In genomic region chr19:47296036-47296435, GRCh38 we compare ENCODE assay signal across 8 cellular contexts. TPM values are rescaled to one million over a fixed set of nuclear protein-coding genes. Genes with fewer than 3 reads are reported as not detected.
DNase-seq lines count a peak whose midpoint lies in the region; ATAC-seq, FAIRE-seq and TF ChIP-seq lines count a peak whose summit lies in the region.

No MANE protein-coding gene starts in this region.

- no peaks in the 10 kb centered on the region for H3K9me3 Mint-ChIP-seq in activated naive CD4-positive, alpha-beta T cell treated with anti-CD3 and anti-CD28 coated beads for 36 hours

- no peaks in the 10 kb centered on the region for H3K36me3 ChIP-seq in SK-N-SH (replicated peaks in 1 of 2; ENCODE audit: control insufficient read depth in 1 of 2, insufficient read depth in 2 of 2, low read length in 1 of 2)

- no peak overlapping the region for H3K4me2 ChIP-seq in SK-N-SH

- 23% methylated on average over 12 of the region's 12 CpGs for WGBS in SK-N-SH (ENCODE audit: low lambda C conversion rate)

- no peaks in the 10 kb centered on the region for H3K4me1 ChIP-seq in SK-N-SH (ENCODE audit: control insufficient read depth in 1 of 2, insufficient read depth in 2 of 2, low read depth in 1 of 2, low read length in 1 of 2)

- H3K4me3 ChIP-seq in GM12864 (ENCODE audit: low read depth, low read length) = no peak overlapping the region
- H3K4me3 ChIP-seq in SK-N-SH (ENCODE audit: low read depth in 2 of 2, low read length in 1 of 2) = peak overlapping the region in 1 of 2 experiments; percentile 23; a peak in 1 of 4 replicates

- no peaks in the 10 kb centered on the region for H3K9me2 ChIP-seq in SK-N-SH

- no peak overlapping the region for H3K9ac ChIP-seq in SK-N-SH

- H3K27ac ChIP-seq in SK-N-SH (ENCODE audit: low read depth in 2 of 2, low read length in 1 of 2) = no peak overlapping the region

- no peaks in the 10 kb centered on the region for H3K9me3 ChIP-seq in SK-N-SH

- no peak overlapping the region for H3K4me3 Mint-ChIP-seq in activated naive CD4-positive, alpha-beta T cell treated with anti-CD3 and anti-CD28 coated beads for 36 hours

- peak; percentile 91 for TF ChIP-seq RAD21 in SK-N-SH (IDR thresholded peaks at IDR 0.05; ENCODE audit: low read length)

- H3K27me3 ChIP-seq in SK-N-SH (ENCODE audit: insufficient read depth) = no peaks in the 10 kb centered on the region

- no peak for FAIRE-seq in urothelium cell line (lab: Jason Lieb, UNC)

- TF ChIP-seq CTCF in GM12864 (IDR thresholded peaks at IDR 0.05; ENCODE audit: low read depth, low read length, missing control alignments) = peak; percentile 70
- peak; percentile 78 for TF ChIP-seq CTCF in SK-N-SH (IDR thresholded peaks at IDR 0.05)

- no peaks in the 10 kb centered on the region for H3K79me2 ChIP-seq in SK-N-SH (ENCODE audit: insufficient read depth)

- DNase-seq in GM12864 (ENCODE audit: low read depth) (peak; percentile 66), NCI-H1092 treated with DMSO at 0.1 percent for 48 hours (lab: John Stamatoyannopoulos, UW) (peak; percentile 62), SK-N-SH (peak; percentile 78), glomerular visceral epithelial cell (ENCODE audit: extremely low spot score) (peak; percentile 80), pons (ENCODE audit: low spot score) (peak; percentile 82), urothelium cell line (ENCODE audit: low spot score) (peak; percentile 65)
- peak; percentile 91 for DNase-seq in activated naive CD4-positive, alpha-beta T cell treated with anti-CD3 and anti-CD28 coated beads for 36 hours

- H3F3A ChIP-seq in SK-N-SH (replicated peaks; ENCODE audit: insufficient read depth) = peaks cover 3% of the 10 kb centered on the region

- TF ChIP-seq EP300 in SK-N-SH (IDR thresholded peaks at IDR 0.05; ENCODE audit: borderline replicate concordance in 1 of 2, low read depth in 1 of 2, low read length in 1 of 2) = no peak

- CTCF ChIA-PET in SK-N-SH (lab: Yijun Ruan, JAX) = interaction anchor here (0.6 to 10.5 kb wide), 27 partner anchors 10 to 449 kb away, joined by 3 to 108 read pairs (median 4); partner anchors contain the start of genes C5AR1, DHX34, INAFM1 and NOP53
- CTCF ChIA-PET in activated naive CD4-positive, alpha-beta T cell treated with anti-CD3 and anti-CD28 coated beads for 36 hours (lab: Charles Lee) = interaction anchor here (0.7 to 3.5 kb wide), 6 partner anchors 10 to 95 kb away, joined by 3 to 25 read pairs (median 4); partner anchors contain the start of gene DHX34

- no peak for ATAC-seq in HG03139 (IDR thresholded peaks at IDR 0.05; ENCODE audit: unreplicated experiment)

- no peaks in the 10 kb centered on the region for H3K36me3 Mint-ChIP-seq in activated naive CD4-positive, alpha-beta T cell treated with anti-CD3 and anti-CD28 coated beads for 36 hours (ENCODE audit: low read depth)

- intact Hi-C loops in activated naive CD4-positive, alpha-beta T cell treated with anti-CD3 and anti-CD28 coated beads for 36 hours (cut with micrococcal nuclease) = loop anchor here (1.0 to 2.0 kb wide), 4 partner anchors 95 to 411 kb away; no protein-coding TSS in a partner anchor

- H3K27ac Mint-ChIP-seq in activated naive CD4-positive, alpha-beta T cell treated with anti-CD3 and anti-CD28 coated beads for 36 hours = no peak overlapping the region

- no peaks in the 10 kb centered on the region for H3K4me1 Mint-ChIP-seq in activated naive CD4-positive, alpha-beta T cell treated with anti-CD3 and anti-CD28 coated beads for 36 hours (ENCODE audit: low read depth)

- H3K27me3 Mint-ChIP-seq in activated naive CD4-positive, alpha-beta T cell treated with anti-CD3 and anti-CD28 coated beads for 36 hours (ENCODE audit: low read depth) = no peaks in the 10 kb centered on the region

- H2AFZ ChIP-seq in SK-N-SH (ENCODE audit: low read depth) = no peak overlapping the region

- H4K20me1 ChIP-seq in SK-N-SH (ENCODE audit: insufficient read depth) = no peaks in the 10 kb centered on the region

- POLR2A ChIA-PET in SK-N-SH (lab: Yijun Ruan, JAX) = no interaction called here

TF ChIP-seq in SK-N-SH, 30 proteins besides CTCF, POLR2A, EP300 and RAD21:
- peak; percentile 75 for TF ChIP-seq SMC3 (IDR thresholded peaks at IDR 0.05; ENCODE audit: low read depth, low read length)
- no peak for TF ChIP-seq MEF2A (IDR thresholded peaks at IDR 0.05; ENCODE audit: borderline replicate concordance, low read depth)
- no peak for TF ChIP-seq USF1 (IDR thresholded peaks at IDR 0.05; ENCODE audit: borderline replicate concordance, low read depth)

RNA-seq across cellular contexts. Expression of gene C5AR1, which starts 13.6 kb away (rescaled TPM):
- polyA plus RNA-seq in SK-N-SH (2012; rRNA removed) = 1.2 and 1.3 TPM in 2 replicates
- 0.51 and 0.54 TPM in 2 replicates for polyA plus RNA-seq in SK-N-SH (2012; cell fraction: cytosol; rRNA removed)
- polyA plus RNA-seq in SK-N-SH (2012; cell fraction: nucleus; rRNA removed) = 10.5 and 11.2 TPM in 2 replicates
- under 1 TPM in 1 of 2 experiments, not detected in 1; 0.19 TPM for total RNA-seq in activated naive CD4-positive, alpha-beta T cell treated with anti-CD3 and anti-CD28 coated beads for 36 hours

RNA-seq across cellular contexts. Expression of gene INAFM1, which starts 21.4 kb away (rescaled TPM):
- polyA plus RNA-seq in SK-N-SH (2012; rRNA removed) = 3.8 and 5.5 TPM in 2 replicates
- polyA plus RNA-seq in SK-N-SH (2012; cell fraction: cytosol; rRNA removed) = 2.3 and 3.0 TPM in 2 replicates
- polyA plus RNA-seq in SK-N-SH (2012; cell fraction: nucleus; rRNA removed) = 10.2 and 19.9 TPM in 2 replicates
- total RNA-seq in activated naive CD4-positive, alpha-beta T cell treated with anti-CD3 and anti-CD28 coated beads for 36 hours = 10 to 100 TPM; 18.7 to 19.9 TPM

RNA-seq across cellular contexts. Expression of gene C5AR2, which starts 35.9 kb away (rescaled TPM):
- polyA plus RNA-seq in SK-N-SH (2012; rRNA removed) = 0.02 TPM in 1 of 2 replicates, not detected in the other
- polyA plus RNA-seq in SK-N-SH (2012; cell fraction: cytosol; rRNA removed) = 0.01 TPM in 1 of 2 replicates, not detected in the other
- polyA plus RNA-seq in SK-N-SH (2012; cell fraction: nucleus; rRNA removed) = 0.05 TPM in 1 of 2 replicates, not detected in the other
- not detected for total RNA-seq in activated naive CD4-positive, alpha-beta T cell treated with anti-CD3 and anti-CD28 coated beads for 36 hours

RNA-seq across cellular contexts. Expression of gene CCDC9, which starts 39.7 kb away (rescaled TPM):
- 9.8 and 12.4 TPM in 2 replicates for polyA plus RNA-seq in SK-N-SH (2012; rRNA removed)
- 4.0 and 5.3 TPM in 2 replicates for polyA plus RNA-seq in SK-N-SH (2012; cell fraction: cytosol; rRNA removed)
- polyA plus RNA-seq in SK-N-SH (2012; cell fraction: nucleus; rRNA removed) = 28.4 and 46.4 TPM in 2 replicates
- total RNA-seq in activated naive CD4-positive, alpha-beta T cell treated with anti-CD3 and anti-CD28 coated beads for 36 hours = 10 to 100 TPM; 43.6 to 47.7 TPM

RNA-seq across cellular contexts. Expression of gene DHX34, which starts 53.1 kb away (rescaled TPM):
- 14.8 and 16.4 TPM in 2 replicates for polyA plus RNA-seq in SK-N-SH (2012; rRNA removed)
- polyA plus RNA-seq in SK-N-SH (2012; cell fraction: cytosol; rRNA removed) = 5.0 and 8.5 TPM in 2 replicates
- polyA plus RNA-seq in SK-N-SH (2012; cell fraction: nucleus; rRNA removed) = 72.7 and 84.6 TPM in 2 replicates
- 10 to 100 TPM; 11.2 to 11.6 TPM for total RNA-seq in activated naive CD4-positive, alpha-beta T cell treated with anti-CD3 and anti-CD28 coated beads for 36 hours
